Comparison of ENCODE assay signal across 1 cellular context in the genomic region with DNA sequence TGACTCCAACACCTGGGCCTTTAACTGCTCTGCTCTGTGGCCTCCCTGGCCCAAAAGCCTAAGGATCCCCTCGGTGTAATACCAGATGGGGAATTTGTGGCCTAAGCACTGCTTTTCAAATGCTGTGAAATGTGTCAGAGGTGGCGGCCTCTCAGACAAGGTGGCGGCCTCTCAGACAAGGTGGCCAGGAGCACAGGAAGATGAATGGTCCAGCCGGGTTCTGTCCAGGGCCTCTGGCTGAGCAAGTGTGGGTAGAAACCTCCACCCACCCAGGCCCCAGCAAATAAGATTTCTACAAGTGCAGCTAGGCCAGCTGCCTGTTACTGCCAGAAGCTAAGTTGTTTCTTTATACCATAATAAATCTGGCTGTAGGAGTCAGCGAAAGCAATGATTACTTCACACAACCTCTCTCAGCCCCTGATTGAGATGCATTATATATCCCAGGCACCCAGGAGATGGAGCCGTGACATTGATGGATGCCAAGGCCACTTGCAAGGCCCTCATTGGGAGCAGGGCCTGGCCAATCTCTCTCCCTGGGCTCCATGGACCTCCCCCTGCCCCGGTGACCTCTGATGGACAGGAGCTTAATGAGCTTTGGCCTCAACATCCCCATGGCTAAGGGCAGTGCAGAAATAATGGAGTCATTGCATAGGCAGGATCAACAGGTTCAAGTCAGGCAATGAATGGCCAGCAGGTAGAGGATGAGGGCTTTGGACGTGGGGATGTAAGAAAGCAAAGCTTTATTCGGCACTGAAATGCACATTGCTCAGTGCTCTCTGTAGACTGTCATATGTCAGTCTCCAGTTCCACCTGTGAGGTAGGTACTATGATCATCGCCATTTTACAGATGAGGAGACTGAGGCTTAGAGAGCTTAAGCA.
TF ChIP-seq lines count a peak whose summit lies in the region.

No MANE protein-coding gene starts in this region.

TF ChIP-seq in K562, 482 proteins besides CTCF, POLR2A, EP300 and RAD21 (continued from another document):
- TF ChIP-seq L3MBTL2 (IDR thresholded peaks at IDR 0.05), result no peak
- TF ChIP-seq SOX6 (IDR thresholded peaks at IDR 0.05), result no peak
- peak; percentile 41; the same call in 1 of the 2 replicates for TF ChIP-seq BCOR (IDR thresholded peaks at IDR 0.05)
- no peak for TF ChIP-seq ZBTB1 (CRISPR knock-in tag; IDR thresholded peaks at IDR 0.05; ENCODE audit: borderline replicate concordance, low read depth)
